ENCODE assay signal across 26 cellular contexts in genomic region chr7:66666313-66666952, GRCh38. TPM values are rescaled to one million over a fixed set of nuclear protein-coding genes. Genes with fewer than 3 reads are reported as not detected.
DNase-seq lines count a peak whose midpoint lies in the region; ATAC-seq, FAIRE-seq and TF ChIP-seq lines count a peak whose summit lies in the region.
"Had no signal": no experiment of that assay in that cellular context is flagged by ENCODE, and none has a peak within 500 bp of the region (broad histone marks: within the 10 kb centered on the region; RNA-seq: fewer than 3 reads in every experiment).

No MANE protein-coding gene starts in this region.

- TF ChIP-seq CTCF in kidney (IDR thresholded peaks at IDR 0.05; ENCODE audit: borderline replicate concordance, extremely low read depth, insufficient read depth) (no peak), esophagus squamous epithelium (IDR thresholded peaks at IDR 0.05) (no peak)

- no peak for DNase-seq in activated naive CD8-positive, alpha-beta T cell treated with anti-CD3 and anti-CD28 coated beads, Interleukin-2, amount 50 U/mL, for 24 hours
- no peak for DNase-seq in activated naive CD8-positive, alpha-beta T cell treated with anti-CD3 and anti-CD28 coated beads for 36 hours
- DNase-seq in kidney (peak; percentile 53), T-helper 9 cell (no peak), NOMO-1 treated with DMSO at 0.1 percent for 48 hours (lab: John Stamatoyannopoulos, UW; ENCODE audit: unreplicated experiment) (no peak), iPS-NIHi11 (ENCODE audit: low spot score) (no peak), esophagus squamous epithelium (lab: John Stamatoyannopoulos, UW) (no peak)
- DNase-seq: Caco-2; CD4-positive, alpha-beta memory T cell; DMS 273 treated with DMSO at 0.1 percent for 48 hours; DMS79 treated with DMSO at 0.1 percent for 48 hours; NCI-H1105 treated with DMSO at 0.1 percent for 48 hours; NCI-H2081; NCI-H2171; NCI-H345; NCI-H524; PC-3; RPMI8226; SHP77 treated with DMSO at 0.1 percent for 48 hours had no signal

- H3K36me3 ChIP-seq in kidney (ENCODE audit: control insufficient read depth in 1 of 2, insufficient read depth in 2 of 2, low read length in 2 of 2) (no peaks in the 10 kb centered on the region), esophagus squamous epithelium (peaks cover 0 to 15% (median 0%) of the 10 kb centered on the region in 3 donors)
- H3K36me3 ChIP-seq: HAP-1 had no signal

- H3K27ac ChIP-seq in angular gyrus (ENCODE audit: low read depth, low read length): peak overlapping the region; percentile 96
- H3K27ac ChIP-seq in kidney (ENCODE audit: low read depth in 2 of 2, low read length in 2 of 2): no peak overlapping the region
- no peak overlapping the region for H3K27ac ChIP-seq in esophagus squamous epithelium
- H3K27ac ChIP-seq: 22Rv1; BLaER1 treated with 17β-estradiol and CSF1 and Interleukin-3, amounts not matched to agents 10 nM and 100 nM; KMS-11; SK-N-MC had no signal

- H3K27ac Mint-ChIP-seq in activated naive CD8-positive, alpha-beta T cell treated with anti-CD3 and anti-CD28 coated beads, Interleukin-2, amount 50 U/mL, for 24 hours: no peak overlapping the region
- no peak overlapping the region for H3K27ac Mint-ChIP-seq in activated naive CD8-positive, alpha-beta T cell treated with anti-CD3 and anti-CD28 coated beads for 36 hours

- 90% methylated on average over 2 of the region's 8 CpGs; no CpG with 5 or more reads in 1 of the 2 donors for WGBS in esophagus squamous epithelium, 2 donors

- no peak overlapping the region for H3K9ac ChIP-seq in kidney (ENCODE audit: low read length in 2 of 2)
- H3K9ac ChIP-seq: KMS-11 had no signal

- ATAC-seq in activated naive CD8-positive, alpha-beta T cell treated with anti-CD3 and anti-CD28 coated beads, Interleukin-2, amount 50 U/mL, for 24 hours: peak; percentile 5
- ATAC-seq: GM12878, PC-3 had no signal

- no peaks in the 10 kb centered on the region for H3K9me3 Mint-ChIP-seq in activated naive CD8-positive, alpha-beta T cell treated with anti-CD3 and anti-CD28 coated beads, Interleukin-2, amount 50 U/mL, for 24 hours
- peaks cover 5% of the 10 kb centered on the region for H3K9me3 Mint-ChIP-seq in activated naive CD8-positive, alpha-beta T cell treated with anti-CD3 and anti-CD28 coated beads for 36 hours

- H3K9me3 ChIP-seq in kidney (ENCODE audit: control insufficient read depth in 1 of 2, low read length in 2 of 2) (no peaks in the 10 kb centered on the region), esophagus squamous epithelium (no peaks in the 10 kb centered on the region)

- H3K4me1 ChIP-seq in kidney (ENCODE audit: control insufficient read depth in 1 of 2, insufficient read depth in 1 of 2, low read depth in 1 of 2, low read length in 2 of 2) (no peaks in the 10 kb centered on the region), esophagus squamous epithelium (peaks cover 0 to 5% (median 0%) of the 10 kb centered on the region in 3 donors)
- H3K4me1 ChIP-seq: Caco-2, HAP-1 had no signal

- no peak for FAIRE-seq in kidney (lab: Jason Lieb, UNC)
- FAIRE-seq: GM12878 had no signal

- intact Hi-C loops in kidney (cut with DNase I): no loop called here
- intact Hi-C loops in esophagus squamous epithelium (cut with DNase I): no loop called here

- peaks cover 2% of the 10 kb centered on the region for H3K4me1 Mint-ChIP-seq in activated naive CD8-positive, alpha-beta T cell treated with anti-CD3 and anti-CD28 coated beads, Interleukin-2, amount 50 U/mL, for 24 hours
- peaks cover 6% of the 10 kb centered on the region for H3K4me1 Mint-ChIP-seq in activated naive CD8-positive, alpha-beta T cell treated with anti-CD3 and anti-CD28 coated beads for 36 hours

- H3K4me3 ChIP-seq in kidney (ENCODE audit: low read length in 2 of 2) (no peak overlapping the region), esophagus squamous epithelium (no peak overlapping the region)
- H3K4me3 ChIP-seq: BLaER1 treated with 17β-estradiol and CSF1 and Interleukin-3, amounts not matched to agents 10 nM and 100 nM; GM12878; HAP-1; SK-N-MC had no signal

- H3K27me3 Mint-ChIP-seq in activated naive CD8-positive, alpha-beta T cell treated with anti-CD3 and anti-CD28 coated beads, Interleukin-2, amount 50 U/mL, for 24 hours: no peaks in the 10 kb centered on the region
- no peaks in the 10 kb centered on the region for H3K27me3 Mint-ChIP-seq in activated naive CD8-positive, alpha-beta T cell treated with anti-CD3 and anti-CD28 coated beads for 36 hours
- H3K27me3 Mint-ChIP-seq: CD4-positive, alpha-beta memory T cell had no signal

- H3K27me3 ChIP-seq in esophagus squamous epithelium: no peaks in the 10 kb centered on the region
- H3K27me3 ChIP-seq: BLaER1 treated with 17β-estradiol and CSF1 and Interleukin-3, amounts not matched to agents 10 nM and 100 nM had no signal

- no peak for TF ChIP-seq POLR2A in esophagus squamous epithelium (IDR thresholded peaks at IDR 0.05)

- no peak overlapping the region for H3K4me3 Mint-ChIP-seq in activated naive CD8-positive, alpha-beta T cell treated with anti-CD3 and anti-CD28 coated beads, Interleukin-2, amount 50 U/mL, for 24 hours
- no peak overlapping the region for H3K4me3 Mint-ChIP-seq in activated naive CD8-positive, alpha-beta T cell treated with anti-CD3 and anti-CD28 coated beads for 36 hours
- H3K4me3 Mint-ChIP-seq: CD4-positive, alpha-beta memory T cell had no signal

- no peaks in the 10 kb centered on the region for H3K36me3 Mint-ChIP-seq in activated naive CD8-positive, alpha-beta T cell treated with anti-CD3 and anti-CD28 coated beads, Interleukin-2, amount 50 U/mL, for 24 hours (ENCODE audit: low read depth)
- peaks cover 9% of the 10 kb centered on the region for H3K36me3 Mint-ChIP-seq in activated naive CD8-positive, alpha-beta T cell treated with anti-CD3 and anti-CD28 coated beads for 36 hours

RNA-seq across cellular contexts. Expression of gene KCTD7, which starts 37.8 kb away (rescaled TPM):
- total RNA-seq in activated naive CD8-positive, alpha-beta T cell treated with anti-CD3 and anti-CD28 coated beads for 36 hours: 1 to 10 TPM; 3.5 to 4.3 TPM
- 12.4 TPM for total RNA-seq in kidney
- 7.2 TPM for polyA plus RNA-seq in kidney (ENCODE audit: insufficient read depth, low read depth, low replicate concordance)
- 1 to 10 TPM in 3 of 4 donors, under 1 TPM in 1; 0.99 to 6.1 (median 3.5) TPM for total RNA-seq in esophagus squamous epithelium
